ENCODE assay signal across 9 cellular contexts in genomic region chr7:118918556-118918955, GRCh38.
DNase-seq lines count a peak whose midpoint lies in the region; ATAC-seq, FAIRE-seq and TF ChIP-seq lines count a peak whose summit lies in the region.
"Had no signal": no experiment of that assay in that cellular context is flagged by ENCODE, and none has a peak within 500 bp of the region (broad histone marks: within the 10 kb centered on the region; RNA-seq: fewer than 3 reads in every experiment).

No MANE protein-coding gene starts in this region.

- no peaks in the 10 kb centered on the region for H3K9me1 ChIP-seq in keratinocyte (ENCODE audit: control insufficient read depth, extremely low read depth, insufficient read depth, low read length)

- H3K4me3 ChIP-seq in keratinocyte (ENCODE audit: control insufficient read depth in 2 of 3, extremely low read depth in 1 of 3, insufficient read depth in 2 of 3, low read depth in 1 of 3, low read length in 3 of 3), result no peak overlapping the region

- no peaks in the 10 kb centered on the region for H3K9me3 ChIP-seq in keratinocyte (ENCODE audit: control insufficient read depth, low read depth, low read length)

- no peak overlapping the region for H3K9ac ChIP-seq in keratinocyte (ENCODE audit: control insufficient read depth, extremely low read depth, insufficient read depth, low read length)

- peak; percentile 72 for DNase-seq in DMS 273 (lab: John Stamatoyannopoulos, UW; ENCODE audit: unreplicated experiment)
- DNase-seq in NAMALWA (ENCODE audit: low spot score), result peak; percentile 59
- DNase-seq in SK-N-DZ (ENCODE audit: low spot score), result peak; percentile 31
- DNase-seq in keratinocyte (ENCODE audit: low read depth, low spot score), result no peak
- no peak for DNase-seq in effector CD8-positive, alpha-beta T cell (lab: John Stamatoyannopoulos, UW)
- DNase-seq: islet precursor cell had no signal

- no peaks in the 10 kb centered on the region for H4K20me1 ChIP-seq in keratinocyte (ENCODE audit: control insufficient read depth, extremely low read depth, insufficient read depth, low read length)

- ATAC-seq in GM18505 (IDR thresholded peaks at IDR 0.05; ENCODE audit: unreplicated experiment) (no peak), HG03095 (IDR thresholded peaks at IDR 0.05; ENCODE audit: unreplicated experiment) (no peak), GM18502 (IDR thresholded peaks at IDR 0.05; ENCODE audit: poor library complexity, unreplicated experiment) (no peak)

- dilution Hi-C loops in keratinocyte (cut with MboI; ENCODE audit: extremely low pct_ligation_motif_present, low sequenced_read_pairs), result no loop called here

- H2AFZ ChIP-seq in keratinocyte (ENCODE audit: control insufficient read depth, low read length), result no peak overlapping the region

- no peaks in the 10 kb centered on the region for H3K36me3 ChIP-seq in keratinocyte (ENCODE audit: control insufficient read depth in 2 of 2, extremely low read depth in 1 of 2, insufficient read depth in 2 of 2, low read length in 2 of 2)

- TF ChIP-seq POLR2A in GM18505 (IDR thresholded peaks at IDR 0.05; ENCODE audit: borderline replicate concordance, extremely low read depth, insufficient read depth, insufficient read length), result no peak

- H3K27ac ChIP-seq in keratinocyte (ENCODE audit: control insufficient read depth, insufficient read depth, low read length), result no peak overlapping the region

- no peaks in the 10 kb centered on the region for H3K79me2 ChIP-seq in keratinocyte (ENCODE audit: control insufficient read depth, insufficient read depth, low read length)

- no peaks in the 10 kb centered on the region for H3K27me3 ChIP-seq in keratinocyte (ENCODE audit: control insufficient read depth, extremely low read depth, insufficient read depth, low read length)

- no peaks in the 10 kb centered on the region for H3K4me1 ChIP-seq in keratinocyte (ENCODE audit: control insufficient read depth, extremely low read depth, insufficient read depth, low read length)

- peak in 2 of 3 experiments; percentile 24 to 40 for TF ChIP-seq CTCF in keratinocyte (optimal IDR thresholded peaks at IDR 0.05 in 1 of 3, IDR thresholded peaks at IDR 0.05 in 1 of 3, conservative IDR thresholded peaks at IDR 0.05 in 1 of 3; ENCODE audit: extremely low read depth in 1 of 3, insufficient read depth in 2 of 3, low read length in 3 of 3)

- no peak for FAIRE-seq in keratinocyte (lab: Jason Lieb, UNC)

- no peak overlapping the region for H3K4me2 ChIP-seq in keratinocyte (ENCODE audit: control insufficient read depth, extremely low read depth, insufficient read depth, low read depth, low read length)

Comparison
In these comparisons a context has a peak if more than half of its experiments do, and no peak if none do; other contexts are left out.
1. DNase-seq: peak in DMS 273 (single experiment), NAMALWA (single experiment) and SK-N-DZ (single experiment); none in keratinocyte (single experiment) and effector CD8-positive, alpha-beta T cell (single experiment).